Comparison of ENCODE assay signal across 22 cellular contexts in genomic region chr12:84091642-84092041, GRCh38.
DNase-seq lines count a peak whose midpoint lies in the region; ATAC-seq, FAIRE-seq and TF ChIP-seq lines count a peak whose summit lies in the region.
"Had no signal": no experiment of that assay in that cellular context is flagged by ENCODE, and none has a peak within 500 bp of the region (broad histone marks: within the 10 kb centered on the region; RNA-seq: fewer than 3 reads in every experiment).

No MANE protein-coding gene starts in this region.

- no peaks in the 10 kb centered on the region for H3K9me1 ChIP-seq in keratinocyte (ENCODE audit: control insufficient read depth, extremely low read depth, insufficient read depth, low read length)

- H3K79me2 ChIP-seq in keratinocyte (ENCODE audit: control insufficient read depth, insufficient read depth, low read length) = no peaks in the 10 kb centered on the region

- H3K36me3 ChIP-seq in keratinocyte (ENCODE audit: control insufficient read depth in 2 of 2, extremely low read depth in 1 of 2, insufficient read depth in 2 of 2, low read length in 2 of 2) (no peaks in the 10 kb centered on the region), spleen (no peaks in the 10 kb centered on the region)
- H3K36me3 ChIP-seq: BE2C; BLaER1 treated with 17β-estradiol and CSF1 and Interleukin-3, amounts not matched to agents 10 nM and 100 nM; HAP-1 had no signal

- H3K27ac ChIP-seq in right cardiac atrium (ENCODE audit: low read length) = no peak overlapping the region
- no peak overlapping the region for H3K27ac ChIP-seq in keratinocyte (ENCODE audit: control insufficient read depth, insufficient read depth, low read length)
- H3K27ac ChIP-seq in spleen = no peak overlapping the region
- H3K27ac ChIP-seq: 22Rv1; A549; BLaER1 treated with 17β-estradiol and CSF1 and Interleukin-3, amounts not matched to agents 10 nM and 100 nM had no signal

- no peak for TF ChIP-seq POLR2A in spleen (IDR thresholded peaks at IDR 0.05)

- no peak for FAIRE-seq in keratinocyte (lab: Jason Lieb, UNC)
- FAIRE-seq: A549, GM12891, H54 had no signal

- peak in 2 of 3 donors; percentile 19 to 29 for DNase-seq in right cardiac atrium
- DNase-seq in left cardiac atrium = no peak
- DNase-seq in keratinocyte (ENCODE audit: low read depth, low spot score) = no peak
- DNase-seq in spleen = peak; percentile 49
- DNase-seq in A172 (ENCODE audit: low spot score) = no peak
- no peak for DNase-seq in KG1 (lab: John Stamatoyannopoulos, UW)
- DNase-seq: ACHN; AML-193; BE2C; Calu3; CD4-positive, alpha-beta T cell; COR-L47; DMS79 treated with DMSO at 0.1 percent for 48 hours; GF-D8; GOT3; HFFc6 had no signal

- ATAC-seq in right cardiac atrium = no peak
- ATAC-seq in left cardiac atrium = no peak
- ATAC-seq: A549 had no signal

- H4K20me1 ChIP-seq in keratinocyte (ENCODE audit: control insufficient read depth, extremely low read depth, insufficient read depth, low read length) = no peaks in the 10 kb centered on the region
- H4K20me1 ChIP-seq: BLaER1 treated with 17β-estradiol and CSF1 and Interleukin-3, amounts not matched to agents 10 nM and 100 nM had no signal

- H3K9ac ChIP-seq in keratinocyte (ENCODE audit: control insufficient read depth, extremely low read depth, insufficient read depth, low read length) = no peak overlapping the region
- H3K9ac ChIP-seq: BLaER1 treated with 17β-estradiol and CSF1 and Interleukin-3, amounts not matched to agents 10 nM and 100 nM had no signal

- H3K4me1 ChIP-seq in right cardiac atrium (ENCODE audit: control insufficient read depth, insufficient read depth, low read length) (no peaks in the 10 kb centered on the region), keratinocyte (ENCODE audit: control insufficient read depth, extremely low read depth, insufficient read depth, low read length) (no peaks in the 10 kb centered on the region), spleen (no peaks in the 10 kb centered on the region)
- H3K4me1 ChIP-seq: A549, BE2C, HAP-1 had no signal

- peak overlapping the region; percentile 8 for H2AFZ ChIP-seq in keratinocyte (ENCODE audit: control insufficient read depth, low read length)

- TF ChIP-seq CTCF in keratinocyte (optimal IDR thresholded peaks at IDR 0.05 in 1 of 3, IDR thresholded peaks at IDR 0.05 in 1 of 3, conservative IDR thresholded peaks at IDR 0.05 in 1 of 3; ENCODE audit: extremely low read depth in 1 of 3, insufficient read depth in 2 of 3, low read length in 3 of 3) = no peak
- TF ChIP-seq CTCF in spleen (IDR thresholded peaks at IDR 0.05 in 8 of 11, conservative IDR thresholded peaks at IDR 0.05 in 3 of 11) = no peak

- H3K9me3 ChIP-seq in right cardiac atrium (ENCODE audit: control insufficient read depth, low read length) (no peaks in the 10 kb centered on the region), keratinocyte (ENCODE audit: control insufficient read depth, low read depth, low read length) (no peaks in the 10 kb centered on the region), spleen (peaks cover 0 to 24% (median 9%) of the 10 kb centered on the region in 8 donors)
- H3K9me3 ChIP-seq: A549, BE2C, HAP-1 had no signal

- H3K4me3 ChIP-seq in right cardiac atrium (ENCODE audit: low read length) = no peak overlapping the region
- no peak overlapping the region for H3K4me3 ChIP-seq in keratinocyte (ENCODE audit: control insufficient read depth in 2 of 3, extremely low read depth in 1 of 3, insufficient read depth in 2 of 3, low read depth in 1 of 3, low read length in 3 of 3)
- H3K4me3 ChIP-seq in spleen = no peak overlapping the region
- H3K4me3 ChIP-seq: A549; BLaER1 treated with 17β-estradiol and CSF1 and Interleukin-3, amounts not matched to agents 10 nM and 100 nM; HAP-1 had no signal

- WGBS in right cardiac atrium = 77% methylated on average over 4 of the region's 4 CpGs
- WGBS in spleen, 5 donors = 60 to 82% (median 80%) methylated on average over 2 to 4 of the region's 4 CpGs

- no peak overlapping the region for H3K4me2 ChIP-seq in keratinocyte (ENCODE audit: control insufficient read depth, extremely low read depth, insufficient read depth, low read depth, low read length)
- H3K4me2 ChIP-seq: A549; BLaER1 treated with 17β-estradiol and CSF1 and Interleukin-3, amounts not matched to agents 10 nM and 100 nM had no signal

- intact Hi-C loops in right cardiac atrium (cut with DNase I) (no loop called here), left cardiac atrium (cut with DNase I) (no loop called here), spleen (cut with DNase I; ENCODE audit: low total_unique reads) (no loop called here)

- dilution Hi-C loops in keratinocyte (cut with MboI; ENCODE audit: extremely low pct_ligation_motif_present, low sequenced_read_pairs) = no loop called here

- H3K27me3 ChIP-seq in right cardiac atrium (ENCODE audit: control insufficient read depth, insufficient read depth) = no peaks in the 10 kb centered on the region
- H3K27me3 ChIP-seq in keratinocyte (ENCODE audit: control insufficient read depth, extremely low read depth, insufficient read depth, low read length) = no peaks in the 10 kb centered on the region
- no peaks in the 10 kb centered on the region for H3K27me3 ChIP-seq in spleen (replicated peaks in 1 of 7)
- H3K27me3 ChIP-seq: BE2C; BLaER1 treated with 17β-estradiol and CSF1 and Interleukin-3, amounts not matched to agents 10 nM and 100 nM had no signal

Comparison
In these comparisons a context has a peak if more than half of its experiments do, and no peak if none do; other contexts are left out.
1. DNase-seq: peak in right cardiac atrium (2 of 3) and spleen (single experiment); none in left cardiac atrium (single experiment), keratinocyte (single experiment), A172 (single experiment) and KG1 (single experiment).